Comparison of ENCODE assay signal across 8 cellular contexts in the genomic region with DNA sequence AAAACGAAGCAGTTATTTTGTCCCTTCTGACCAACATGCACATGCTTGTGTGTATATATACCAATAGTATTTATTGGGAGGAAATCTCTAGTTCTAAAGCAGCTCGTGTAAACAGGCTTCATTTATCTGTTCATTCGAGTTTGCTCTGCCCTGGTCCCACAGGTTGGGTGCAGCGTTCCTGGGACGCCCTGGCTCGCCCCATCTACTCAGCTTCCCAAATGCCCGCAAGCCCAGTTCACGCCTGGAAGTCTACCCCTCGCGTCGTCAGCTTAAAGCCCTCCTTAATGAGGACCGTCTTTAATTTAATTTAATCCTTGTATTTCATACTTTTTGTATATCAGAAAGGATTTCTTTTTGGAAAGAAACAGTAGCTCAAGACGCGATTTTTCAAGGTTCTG. TPM values are rescaled to one million over a fixed set of nuclear protein-coding genes. Genes with fewer than 3 reads are reported as not detected.
A peak's percentile ranks its signal among the peaks of the same experiment; 100 is the strongest.
DNase-seq lines count a peak whose midpoint lies in the region; ATAC-seq and TF ChIP-seq lines count a peak whose summit lies in the region.

No MANE protein-coding gene starts in this region.

- H4K20me1 ChIP-seq in MM.1S (ENCODE audit: insufficient read depth, low read length): no peaks in the 10 kb centered on the region

- TF ChIP-seq CTCF in BJ (IDR thresholded peaks at IDR 0.05; ENCODE audit: insufficient read depth, low read depth, low read length) (no peak), MM.1S (IDR thresholded peaks at IDR 0.05; ENCODE audit: low read length) (no peak), epithelial cell of esophagus (IDR thresholded peaks at IDR 0.05; ENCODE audit: insufficient read depth, low read depth, low read length, missing control alignments) (no peak)

- H3K27me3 ChIP-seq in BJ (ENCODE audit: control insufficient read depth, insufficient read depth, low read length) (no peaks in the 10 kb centered on the region), MM.1S (replicated peaks; ENCODE audit: insufficient read depth, low read length) (no peaks in the 10 kb centered on the region)

- H2AFZ ChIP-seq in MM.1S (ENCODE audit: low read length): peak overlapping the region; percentile 53; the same call in 1 of the 2 replicates

- H3K4me3 Mint-ChIP-seq in natural killer cell treated with Interleukin-12 subunit alpha and Interleukin-12 subunit beta and Interleukin-15 and Interleukin-18, amount 100 ng/mL, for 72 hours: peak overlapping the region; percentile 67

- no peaks in the 10 kb centered on the region for H3K36me3 ChIP-seq in BJ (ENCODE audit: control insufficient read depth, insufficient read depth, low read length)
- H3K36me3 ChIP-seq in MM.1S (replicated peaks; ENCODE audit: insufficient read depth, low read length): no peaks in the 10 kb centered on the region

- no peak overlapping the region for H3K27ac ChIP-seq in MM.1S (ENCODE audit: low read length)

- POLR2A ChIA-PET in BJ (lab: Charles Lee): no interaction called here

- no peaks in the 10 kb centered on the region for H3K79me2 ChIP-seq in MM.1S (ENCODE audit: low read length)

- no peak overlapping the region; the same call in 1 of the 2 replicates for H3K9ac ChIP-seq in MM.1S (ENCODE audit: low read length)

- ATAC-seq in natural killer cell treated with Interleukin-12 subunit alpha and Interleukin-12 subunit beta and Interleukin-15 and Interleukin-18, amount 100 ng/mL, for 72 hours: no peak
- no peak for ATAC-seq in GM21390 (IDR thresholded peaks at IDR 0.05; ENCODE audit: unreplicated experiment)
- ATAC-seq in GM19397 (IDR thresholded peaks at IDR 0.05; ENCODE audit: unreplicated experiment): no peak

- H3K9me2 ChIP-seq in MM.1S (replicated peaks; ENCODE audit: insufficient read depth, low read length): no peaks in the 10 kb centered on the region

- H3K4me1 Mint-ChIP-seq in natural killer cell treated with Interleukin-12 subunit alpha and Interleukin-12 subunit beta and Interleukin-15 and Interleukin-18, amount 100 ng/mL, for 72 hours (ENCODE audit: low read depth in 2 of 2): peaks cover 14 to 16% of the 10 kb centered on the region in 2 donors

- CTCF ChIA-PET in BJ (lab: Yijun Ruan, JAX): interaction anchor here (1.3 kb wide), 2 partner anchors 8 to 45 kb away, joined by 5 read pairs; partner anchors contain the start of gene VPS36

- no peaks in the 10 kb centered on the region for H3K36me3 Mint-ChIP-seq in natural killer cell treated with Interleukin-12 subunit alpha and Interleukin-12 subunit beta and Interleukin-15 and Interleukin-18, amount 100 ng/mL, for 72 hours

- peak overlapping the region; percentile 78 for H3K4me3 ChIP-seq in BJ (ENCODE audit: low read depth, low read length)
- peak overlapping the region; percentile 52 for H3K4me3 ChIP-seq in MM.1S (ENCODE audit: low read length)
- H3K4me3 ChIP-seq in epithelial cell of esophagus (ENCODE audit: low read length): peak overlapping the region; percentile 82

- H3K4me1 ChIP-seq in MM.1S (ENCODE audit: low read length): no peaks in the 10 kb centered on the region

- no peaks in the 10 kb centered on the region for H3F3A ChIP-seq in MM.1S (ENCODE audit: insufficient read depth, low read length)

- no peaks in the 10 kb centered on the region for H3K9me3 Mint-ChIP-seq in natural killer cell treated with Interleukin-12 subunit alpha and Interleukin-12 subunit beta and Interleukin-15 and Interleukin-18, amount 100 ng/mL, for 72 hours

- H3K4me2 ChIP-seq in MM.1S (ENCODE audit: low read depth, low read length): peak overlapping the region; percentile 82

- H3K9me3 ChIP-seq in MM.1S (replicated peaks; ENCODE audit: insufficient read depth, low read length): no peaks in the 10 kb centered on the region

- peaks cover 14 to 18% of the 10 kb centered on the region in 2 donors for H3K27me3 Mint-ChIP-seq in natural killer cell treated with Interleukin-12 subunit alpha and Interleukin-12 subunit beta and Interleukin-15 and Interleukin-18, amount 100 ng/mL, for 72 hours

- DNase-seq in BJ (ENCODE audit: low read depth): no peak
- no peak for DNase-seq in MM.1S
- DNase-seq in epithelial cell of esophagus (ENCODE audit: low read depth): peak; percentile 35
- no peak for DNase-seq in natural killer cell treated with Interleukin-12 subunit alpha and Interleukin-12 subunit beta and Interleukin-15 and Interleukin-18, amount 100 ng/mL, for 72 hours (ENCODE audit: low spot score)
- no peak for DNase-seq in CD1c-positive myeloid dendritic cell (ENCODE audit: extremely low spot score)
- DNase-seq in NCI-H2107 treated with DMSO at 0.1 percent for 48 hours (lab: John Stamatoyannopoulos, UW; ENCODE audit: unreplicated experiment): no peak

- H3K27ac Mint-ChIP-seq in natural killer cell treated with Interleukin-12 subunit alpha and Interleukin-12 subunit beta and Interleukin-15 and Interleukin-18, amount 100 ng/mL, for 72 hours: no peak overlapping the region

RNA-seq across cellular contexts. Expression of gene THSD1, which starts 0.6 kb away (rescaled TPM):
- 4.3 and 4.5 TPM in 2 replicates for polyA plus RNA-seq in BJ (2011; rRNA removed)
- 6.1 and 9.6 TPM in 2 replicates for polyA minus RNA-seq in BJ (2011; rRNA and poly(A)+ RNA removed)
- under 1 TPM; 0.43 to 0.92 TPM for total RNA-seq in natural killer cell treated with Interleukin-12 subunit alpha and Interleukin-12 subunit beta and Interleukin-15 and Interleukin-18, amount 100 ng/mL, for 72 hours

RNA-seq across cellular contexts. Expression of gene VPS36, which starts 45.1 kb away (rescaled TPM):
- 10.0 and 19.7 TPM in 2 replicates for polyA plus RNA-seq in BJ (2011; rRNA removed)
- polyA minus RNA-seq in BJ (2011; rRNA and poly(A)+ RNA removed): 8.1 and 9.5 TPM in 2 replicates
- 10 to 100 TPM; 34.1 to 42.7 TPM for total RNA-seq in natural killer cell treated with Interleukin-12 subunit alpha and Interleukin-12 subunit beta and Interleukin-15 and Interleukin-18, amount 100 ng/mL, for 72 hours

RNA-seq across cellular contexts. Expression of gene CKAP2, which starts 49.9 kb away (rescaled TPM):
- 9.6 and 17.2 TPM in 2 replicates for polyA plus RNA-seq in BJ (2011; rRNA removed)
- 5.7 and 9.7 TPM in 2 replicates for polyA minus RNA-seq in BJ (2011; rRNA and poly(A)+ RNA removed)
- 10 to 100 TPM; 16.1 to 27.6 TPM for total RNA-seq in natural killer cell treated with Interleukin-12 subunit alpha and Interleukin-12 subunit beta and Interleukin-15 and Interleukin-18, amount 100 ng/mL, for 72 hours
